Comparison of ENCODE assay signal across 24 cellular contexts in genomic region chr2:241053576-241054251, GRCh38.
"Had no signal": no experiment of that assay in that cellular context is flagged by ENCODE, and none has a peak within 500 bp of the region (broad histone marks: within the 10 kb centered on the region; RNA-seq: fewer than 3 reads in every experiment).

No MANE protein-coding gene starts in this region.

- H3K27me3 ChIP-seq: adrenal gland, body of pancreas, neutrophil, pancreas, upper lobe of right lung had no signal

- H3K27me3 Mint-ChIP-seq: activated B cell treated with CpG ODN at 0.5 μM for 24 hours; activated naive CD8-positive, alpha-beta T cell treated with anti-CD3 and anti-CD28 coated beads for 36 hours; activated T-cell treated with anti-CD3 and anti-CD28 coated beads, Interleukin-2, amount 50 U/mL, for 24 hours; activated T-helper 17 cell treated with anti-CD3 and anti-CD28 coated beads, Interleukin-2, amount 50 U/mL, for 72 hours; stimulated activated naive CD8-positive, alpha-beta T cell treated with anti-CD3 and anti-CD28 coated beads, Interleukin-15, Interleukin-2, amounts not matched to agents 100 ng/mL and 50 ng/mL, for 24 hours had no signal

- H3K4me1 Mint-ChIP-seq: activated T-helper 17 cell treated with anti-CD3 and anti-CD28 coated beads, Interleukin-2, amount 50 U/mL, for 72 hours; nephron; stimulated activated effector memory CD8-positive, alpha-beta T cell treated with anti-CD3 and anti-CD28 coated beads, Interleukin-12 subunit alpha, Interleukin-12 subunit beta, amount 100 ng/mL, for 72 hours had no signal

- H3K9me3 ChIP-seq: adrenal gland, body of pancreas, neutrophil, pancreas, upper lobe of right lung had no signal

- H3K36me3 ChIP-seq: neutrophil had no signal

- DNase-seq: activated B cell treated with CpG ODN at 0.5 μM for 24 hours; activated CD4-positive, alpha-beta T cell treated with anti-CD3 and anti-CD28 coated beads, Interleukin-2, amount 50 U/mL, for 1 hour; activated CD8-positive, alpha-beta memory T cell treated with anti-CD3 and anti-CD28 coated beads, Interleukin-2, amount 50 U/mL, for 4 hours; activated gamma-delta T cell treated with Interleukin-2 at 50 U/mL for 16 hours; activated naive CD8-positive, alpha-beta T cell treated with anti-CD3 and anti-CD28 coated beads for 36 hours; activated T-cell treated with anti-CD3 and anti-CD28 coated beads, Interleukin-2, amount 50 U/mL, for 24 hours; body of pancreas; effector CD8-positive, alpha-beta T cell; mesendoderm; pancreas; stimulated activated CD4-positive, alpha-beta T cell treated with anti-CD3 and anti-CD28 coated beads, Interleukin-2, amount 100 ng/mL, for 48 hours; T-helper 1 cell; upper lobe of right lung had no signal

- H3K4me1 ChIP-seq: adrenal gland, body of pancreas, pancreas, upper lobe of right lung had no signal

- H3K36me3 Mint-ChIP-seq: activated naive CD8-positive, alpha-beta T cell treated with anti-CD3 and anti-CD28 coated beads for 36 hours; stimulated activated effector memory CD8-positive, alpha-beta T cell treated with anti-CD3 and anti-CD28 coated beads, Interleukin-12 subunit alpha, Interleukin-12 subunit beta, amount 100 ng/mL, for 72 hours had no signal

- H3K9me3 Mint-ChIP-seq: activated B cell treated with CpG ODN at 0.5 μM for 24 hours; activated naive CD8-positive, alpha-beta T cell treated with anti-CD3 and anti-CD28 coated beads for 36 hours; activated T-cell treated with anti-CD3 and anti-CD28 coated beads, Interleukin-2, amount 50 U/mL, for 24 hours; activated T-helper 17 cell treated with anti-CD3 and anti-CD28 coated beads, Interleukin-2, amount 50 U/mL, for 72 hours; nephron; stimulated activated effector memory CD8-positive, alpha-beta T cell treated with anti-CD3 and anti-CD28 coated beads, Interleukin-12 subunit alpha, Interleukin-12 subunit beta, amount 100 ng/mL, for 72 hours; stimulated activated naive CD8-positive, alpha-beta T cell treated with anti-CD3 and anti-CD28 coated beads, Interleukin-15, Interleukin-2, amounts not matched to agents 100 ng/mL and 50 ng/mL, for 24 hours; T-helper 2 cell treated with Interferon-gamma antibody and Interleukin-4, amounts not matched to agents 5 μg/mL and 100 μg/mL, for 36 hours had no signal

- H3K4me3 Mint-ChIP-seq: activated B cell treated with CpG ODN at 0.5 μM for 24 hours; activated naive CD8-positive, alpha-beta T cell treated with anti-CD3 and anti-CD28 coated beads for 36 hours; activated T-cell treated with anti-CD3 and anti-CD28 coated beads, Interleukin-2, amount 50 U/mL, for 24 hours; activated T-helper 17 cell treated with anti-CD3 and anti-CD28 coated beads, Interleukin-2, amount 50 U/mL, for 72 hours; nephron; stimulated activated effector memory CD8-positive, alpha-beta T cell treated with anti-CD3 and anti-CD28 coated beads, Interleukin-12 subunit alpha, Interleukin-12 subunit beta, amount 100 ng/mL, for 72 hours; stimulated activated naive CD8-positive, alpha-beta T cell treated with anti-CD3 and anti-CD28 coated beads, Interleukin-15, Interleukin-2, amounts not matched to agents 100 ng/mL and 50 ng/mL, for 24 hours; T-helper 2 cell treated with Interferon-gamma antibody and Interleukin-4, amounts not matched to agents 5 μg/mL and 100 μg/mL, for 36 hours had no signal

- H3K27ac Mint-ChIP-seq: activated B cell treated with CpG ODN at 0.5 μM for 24 hours; activated naive CD8-positive, alpha-beta T cell treated with anti-CD3 and anti-CD28 coated beads for 36 hours; activated T-cell treated with anti-CD3 and anti-CD28 coated beads, Interleukin-2, amount 50 U/mL, for 24 hours; activated T-helper 17 cell treated with anti-CD3 and anti-CD28 coated beads, Interleukin-2, amount 50 U/mL, for 72 hours; nephron; stimulated activated effector memory CD8-positive, alpha-beta T cell treated with anti-CD3 and anti-CD28 coated beads, Interleukin-12 subunit alpha, Interleukin-12 subunit beta, amount 100 ng/mL, for 72 hours; stimulated activated naive CD8-positive, alpha-beta T cell treated with anti-CD3 and anti-CD28 coated beads, Interleukin-15, Interleukin-2, amounts not matched to agents 100 ng/mL and 50 ng/mL, for 24 hours; T-helper 2 cell treated with Interferon-gamma antibody and Interleukin-4, amounts not matched to agents 5 μg/mL and 100 μg/mL, for 36 hours had no signal

- H3K27ac ChIP-seq: adrenal gland, body of pancreas, neutrophil, pancreas, upper lobe of right lung had no signal

- ATAC-seq: activated T-helper 17 cell treated with anti-CD3 and anti-CD28 coated beads, Interleukin-2, amount 50 U/mL, for 72 hours; body of pancreas had no signal

- FAIRE-seq: colon, endometrium, frontal cortex, islet of Langerhans, pancreas had no signal

- H3K4me3 ChIP-seq: adrenal gland, body of pancreas, pancreas, upper lobe of right lung had no signal
